Comparison of ENCODE assay signal across 8 cellular contexts in genomic region chr4:2799444-2799911, GRCh38. TPM values are rescaled to one million over a fixed set of nuclear protein-coding genes. Genes with fewer than 3 reads are reported as not detected.
DNase-seq lines count a peak whose midpoint lies in the region; ATAC-seq and TF ChIP-seq lines count a peak whose summit lies in the region.

No MANE protein-coding gene starts in this region.

- ATAC-seq in psoas muscle, result no peak

- intact Hi-C loops in psoas muscle (cut with DNase I), result no loop called here

- H3K4me1 ChIP-seq in esophagus (ENCODE audit: control insufficient read depth in 2 of 2, insufficient read depth in 2 of 2, low read length in 1 of 2) (peaks cover 34 to 83% of the 10 kb centered on the region in 2 donors), psoas muscle (peaks cover 39% of the 10 kb centered on the region)

- H3K4me3 ChIP-seq in GM06990 (replicated peaks; ENCODE audit: low read depth, low read length) (peak overlapping the region; percentile 74), esophagus (ENCODE audit: low read depth in 1 of 2, low read length in 2 of 2) (peak overlapping the region; percentile 5 to 32), psoas muscle (peak overlapping the region; percentile 42)

- WGBS in esophagus, 2 donors, result 74 to 79% methylated on average over 10 of the region's 10 CpGs
- WGBS in psoas muscle, 3 donors, result 66 to 74% (median 74%) methylated on average over 10 of the region's 10 CpGs

- H3K27ac ChIP-seq in esophagus (ENCODE audit: low read depth in 2 of 2, low read length in 1 of 2) (peak overlapping the region; percentile 88 to 90), psoas muscle (no peak overlapping the region)

- H3K27me3 ChIP-seq in GM06990 (replicated peaks; ENCODE audit: control insufficient read depth, insufficient read depth, low read length) (no peaks in the 10 kb centered on the region), esophagus (ENCODE audit: control insufficient read depth in 1 of 2, insufficient read depth in 2 of 2, low read length in 2 of 2) (no peaks in the 10 kb centered on the region), psoas muscle (ENCODE audit: insufficient read depth in 3 of 3, low read length in 2 of 3) (no peaks in the 10 kb centered on the region)

- peaks cover 3% of the 10 kb centered on the region for H3K36me3 ChIP-seq in GM06990 (ENCODE audit: control insufficient read depth, insufficient read depth, low read length)
- peaks cover 0 to 12% of the 10 kb centered on the region in 2 donors for H3K36me3 ChIP-seq in esophagus (ENCODE audit: control insufficient read depth in 2 of 2, insufficient read depth in 2 of 2, low read length in 1 of 2)
- no peaks in the 10 kb centered on the region for H3K36me3 ChIP-seq in psoas muscle (ENCODE audit: insufficient read depth in 1 of 2, low read depth in 1 of 2)

- TF ChIP-seq CTCF in GM06990 (IDR thresholded peaks at IDR 0.05; ENCODE audit: insufficient read depth, low read length, poor library complexity, severe bottlenecking), result no peak
- no peak for TF ChIP-seq CTCF in psoas muscle (IDR thresholded peaks at IDR 0.05)

- H3K9me3 ChIP-seq in esophagus (ENCODE audit: control insufficient read depth in 2 of 2, insufficient read depth in 1 of 2, low read depth in 1 of 2, low read length in 1 of 2) (no peaks in the 10 kb centered on the region), psoas muscle (no peaks in the 10 kb centered on the region)

- DNase-seq in GM06990 (ENCODE audit: extremely low read depth, insufficient read length) (peak; percentile 6), SKM-1 (lab: John Stamatoyannopoulos, UW; ENCODE audit: unreplicated experiment) (peak; percentile 60), psoas muscle (peak; percentile 17 to 45), hippocampal formation (lab: John Stamatoyannopoulos, UW) (no peak), GM19240 (ENCODE audit: insufficient read length, low spot score) (no peak), mesenteric fat pad (ENCODE audit: low spot score) (no peak)
- no peak for DNase-seq in stimulated activated CD4-positive, alpha-beta T cell treated with anti-CD3 and anti-CD28 coated beads, Interleukin-12 subunit alpha, Interleukin-12 subunit beta, amount 100 ng/mL, for 4 hours

RNA-seq across cellular contexts. Expression of gene SH3BP2, which starts 6.6 kb away (rescaled TPM):
- polyA plus RNA-seq in esophagus, result 10 to 100 TPM; 14.3 to 45.1 TPM
- total RNA-seq in psoas muscle, result 10 to 100 TPM; 12.4 to 18.1 (median 13.9) TPM
- 10 to 100 TPM in 1 of 3 donors, 1 to 10 TPM in 2; 7.1 to 13.1 (median 8.0) TPM for polyA plus RNA-seq in psoas muscle
- 63.9 TPM for total RNA-seq in mesenteric fat pad

RNA-seq across cellular contexts. Expression of gene TNIP2, which starts 43.3 kb away (rescaled TPM):
- polyA plus RNA-seq in esophagus (10 to 100 TPM; 29.3 to 29.7 TPM), psoas muscle (10 to 100 TPM; 45.9 to 66.2 (median 59.5) TPM)
- total RNA-seq in psoas muscle (10 to 100 TPM; 16.3 to 44.6 (median 32.4) TPM), mesenteric fat pad (49.5 TPM)

RNA-seq across cellular contexts. Expression of gene ADD1, which starts 44.2 kb away (rescaled TPM):
- polyA plus RNA-seq in esophagus (100 to 1,000 TPM; 102 to 156 TPM), psoas muscle (100 to 1,000 TPM; 124 to 224 (median 126) TPM)
- total RNA-seq in psoas muscle (100 to 1,000 TPM; 163 to 214 (median 187) TPM), mesenteric fat pad (272 TPM)

Comparison
In these comparisons a context has a peak if more than half of its experiments do, and no peak if none do; other contexts are left out.
1. DNase-seq: peak in GM06990 (single experiment), SKM-1 (single experiment) and psoas muscle (2 of 2); none in hippocampal formation (0 of 2), GM19240 (single experiment), stimulated activated CD4-positive, alpha-beta T cell treated with anti-CD3 and anti-CD28 coated beads, Interleukin-12 subunit alpha, Interleukin-12 subunit beta, amount 100 ng/mL, for 4 hours (single experiment) and mesenteric fat pad (single experiment).
2. H3K4me3 ChIP-seq: peak in every context shown above with its lines; median percentile 74 in GM06990; 42 in psoas muscle; 18 in esophagus.